11 cellular contexts compared by ENCODE assay signal in the genomic region with DNA sequence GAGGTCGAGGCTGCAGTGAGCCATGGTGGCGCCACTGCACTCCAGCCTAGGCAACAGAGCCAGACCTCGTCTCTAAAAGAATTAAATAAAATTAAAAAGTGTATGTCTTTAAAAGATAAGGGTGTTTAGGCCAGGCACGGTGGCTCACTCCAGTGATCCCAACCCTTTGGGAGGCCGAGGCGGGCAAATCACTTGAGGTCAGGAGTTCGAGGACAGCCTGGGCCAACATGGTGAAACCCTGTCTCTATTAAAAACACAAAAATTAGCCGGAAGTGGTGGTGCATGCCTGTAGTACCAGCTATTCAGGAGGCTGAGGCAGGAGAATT. TPM values are rescaled to one million over a fixed set of nuclear protein-coding genes. Genes with fewer than 3 reads are reported as not detected.
DNase-seq lines count a peak whose midpoint lies in the region; ATAC-seq and TF ChIP-seq lines count a peak whose summit lies in the region.
"Had no signal": no experiment of that assay in that cellular context is flagged by ENCODE, and none has a peak within 500 bp of the region (broad histone marks: within the 10 kb centered on the region; RNA-seq: fewer than 3 reads in every experiment).

No MANE protein-coding gene starts in this region.

- H3K9ac ChIP-seq in ES-I3 (ENCODE audit: low read depth, low read length), result peak overlapping the region; percentile 39; the same call in 1 of the 2 replicates

- H3K9me3 ChIP-seq in ES-I3 (ENCODE audit: control insufficient read depth, insufficient read depth, low read length) (no peaks in the 10 kb centered on the region), MG63 (no peaks in the 10 kb centered on the region), psoas muscle (peaks cover 2% of the 10 kb centered on the region)
- H3K9me3 ChIP-seq: gastrocnemius medialis had no signal

- H3K4me3 ChIP-seq in MG63, result peak overlapping the region; percentile 27
- peak overlapping the region in 53 of 59 donors; percentile 19 to 65 (median 47) for H3K4me3 ChIP-seq in dorsolateral prefrontal cortex
- H3K4me3 ChIP-seq in psoas muscle, result peak overlapping the region; percentile 38

- H3K4me1 ChIP-seq in ES-I3 (ENCODE audit: insufficient read depth, low read length) (no peaks in the 10 kb centered on the region), psoas muscle (no peaks in the 10 kb centered on the region)

- ATAC-seq in psoas muscle, result no peak
- no peak for ATAC-seq in HG03175 (IDR thresholded peaks at IDR 0.05; ENCODE audit: unreplicated experiment)
- no peak for ATAC-seq in GM21619 (IDR thresholded peaks at IDR 0.05; ENCODE audit: unreplicated experiment)
- ATAC-seq: gastrocnemius medialis had no signal

- DNase-seq in MG63 (no peak), dorsolateral prefrontal cortex (no peak), psoas muscle (no peak), GM10266 (ENCODE audit: extremely low spot score) (no peak)
- no peak for DNase-seq in activated effector memory CD4-positive, alpha-beta T cell treated with anti-CD3 and anti-CD28 coated beads, Interleukin-2, amount 50 U/mL, for 16 hours
- DNase-seq: activated naive CD8-positive, alpha-beta T cell treated with anti-CD3 and anti-CD28 coated beads, Interleukin-2, amount 10 ng/mL, durations not matched to agents 7 days and 5 days; gastrocnemius medialis; T-helper 2 cell had no signal

- 30 to 35% (median 32%) methylated on average over 8 of the region's 8 CpGs for WGBS in psoas muscle, 3 donors

- intact Hi-C loops in dorsolateral prefrontal cortex (cut with DNase I) (no loop called here), psoas muscle (cut with DNase I) (no loop called here)

- H3K27me3 ChIP-seq in MG63 (peaks cover 17% of the 10 kb centered on the region; the same call in 1 of the 2 replicates), dorsolateral prefrontal cortex (peaks cover 0 to 20% (median 0%) of the 10 kb centered on the region in 45 donors), psoas muscle (ENCODE audit: insufficient read depth in 3 of 3, low read length in 2 of 3) (peaks cover 0 to 26% (median 12%) of the 10 kb centered on the region in 3 donors)

- peak overlapping the region in 12 of 59 donors; percentile 5 to 78 (median 30) for H3K27ac ChIP-seq in dorsolateral prefrontal cortex
- H3K27ac ChIP-seq in psoas muscle, result no peak overlapping the region
- H3K27ac ChIP-seq: gastrocnemius medialis had no signal

- no peaks in the 10 kb centered on the region for H3K36me3 ChIP-seq in ES-I3 (ENCODE audit: insufficient read depth, low read length)
- H3K36me3 ChIP-seq in MG63, result no peaks in the 10 kb centered on the region
- H3K36me3 ChIP-seq in psoas muscle (ENCODE audit: insufficient read depth in 1 of 2, low read depth in 1 of 2), result no peaks in the 10 kb centered on the region
- H3K36me3 ChIP-seq: gastrocnemius medialis had no signal

- TF ChIP-seq CTCF in dorsolateral prefrontal cortex (IDR thresholded peaks at IDR 0.05 in 54 of 56, conservative IDR thresholded peaks at IDR 0.05 in 2 of 56; ENCODE audit: low read depth in 1 of 56, partially characterized antibody in 56 of 56) (no peak), psoas muscle (IDR thresholded peaks at IDR 0.05) (no peak), GM10266 (IDR thresholded peaks at IDR 0.05; ENCODE audit: control insufficient read depth, insufficient read depth, low read depth, missing control alignments) (no peak)

RNA-seq across cellular contexts. Expression of gene SDHAF1, which starts 7.5 kb away (rescaled TPM):
- 46.1 and 77.8 TPM in 2 replicates for total RNA-seq in MG63 (2014; rRNA removed; shearing (Covaris generic); ENCODE audit: low replicate concordance)
- total RNA-seq in dorsolateral prefrontal cortex (10 to 100 TPM; 13.8 to 31.6 (median 21.0) TPM), psoas muscle (10 to 100 TPM in 2 of 4 donors, 1 to 10 TPM in 2; 7.2 to 17.3 (median 12.2) TPM)
- 10 to 100 TPM; 12.7 to 33.3 (median 19.7) TPM for polyA plus RNA-seq in psoas muscle

RNA-seq across cellular contexts. Expression of gene SYNE4, which starts 21.1 kb away (rescaled TPM):
- total RNA-seq in MG63 (2014; rRNA removed; shearing (Covaris generic); ENCODE audit: low replicate concordance), result 0.22 and 0.23 TPM in 2 replicates
- total RNA-seq in dorsolateral prefrontal cortex, result 1 to 10 TPM in 56 of 120 experiments, under 1 TPM in 57, not detected in 7; 0.20 to 3.3 (median 0.99) TPM
- under 1 TPM in 2 of 4 donors, not detected in 2; 0.23 to 0.24 TPM for total RNA-seq in psoas muscle
- polyA plus RNA-seq in psoas muscle, result under 1 TPM in 2 of 3 donors, not detected in 1; 0.21 to 0.25 TPM

RNA-seq across cellular contexts. Expression of gene ALKBH6, which starts 26.5 kb away (rescaled TPM):
- total RNA-seq in MG63 (2014; rRNA removed; shearing (Covaris generic); ENCODE audit: low replicate concordance), result 25.1 and 26.1 TPM in 2 replicates
- 10 to 100 TPM; 22.0 to 52.4 (median 34.6) TPM for total RNA-seq in dorsolateral prefrontal cortex
- 10 to 100 TPM in 3 of 4 donors, 1 to 10 TPM in 1; 7.1 to 12.6 (median 10.6) TPM for total RNA-seq in psoas muscle
- polyA plus RNA-seq in psoas muscle, result 10 to 100 TPM in 2 of 3 donors, 1 to 10 TPM in 1; 9.5 to 22.3 (median 13.3) TPM

RNA-seq across cellular contexts. Expression of gene CLIP3, which starts 45.1 kb away (rescaled TPM):
- total RNA-seq in MG63 (2014; rRNA removed; shearing (Covaris generic); ENCODE audit: low replicate concordance), result not detected in 2 replicates
- 100 to 1,000 TPM; 172 to 399 (median 274) TPM for total RNA-seq in dorsolateral prefrontal cortex
- 1 to 10 TPM; 1.2 to 3.9 (median 1.6) TPM for total RNA-seq in psoas muscle
- 1 to 10 TPM in 1 of 3 donors, under 1 TPM in 2; 0.51 to 1.0 (median 0.66) TPM for polyA plus RNA-seq in psoas muscle

RNA-seq across cellular contexts. Expression of gene LRFN3, which starts 51.4 kb away (rescaled TPM):
- total RNA-seq in MG63 (2014; rRNA removed; shearing (Covaris generic); ENCODE audit: low replicate concordance), result 2.3 and 2.9 TPM in 2 replicates
- total RNA-seq in dorsolateral prefrontal cortex (10 to 100 TPM; 14.6 to 42.1 (median 25.6) TPM), psoas muscle (10 to 100 TPM in 2 of 4 donors, 1 to 10 TPM in 2; 7.2 to 11.2 (median 10.0) TPM)
- 10 to 100 TPM in 2 of 3 donors, 1 to 10 TPM in 1; 8.6 to 25.6 (median 11.3) TPM for polyA plus RNA-seq in psoas muscle
